ENCODE assay signal across 30 cellular contexts in genomic region chr5:151925396-151925750, GRCh38. TPM values are rescaled to one million over a fixed set of nuclear protein-coding genes. Genes with fewer than 3 reads are reported as not detected.
DNase-seq lines count a peak whose midpoint lies in the region; ATAC-seq, FAIRE-seq and TF ChIP-seq lines count a peak whose summit lies in the region.
"Had no signal": no experiment of that assay in that cellular context is flagged by ENCODE, and none has a peak within 500 bp of the region (broad histone marks: within the 10 kb centered on the region; RNA-seq: fewer than 3 reads in every experiment).

No MANE protein-coding gene starts in this region.

- no peak for TF ChIP-seq RAD21 in SK-N-SH (IDR thresholded peaks at IDR 0.05; ENCODE audit: low read length)

- TF ChIP-seq CTCF in SK-N-SH (IDR thresholded peaks at IDR 0.05): no peak
- TF ChIP-seq CTCF in thyroid gland (IDR thresholded peaks at IDR 0.05): no peak

- no peaks in the 10 kb centered on the region for H3K79me2 ChIP-seq in SK-N-SH (ENCODE audit: insufficient read depth)

- no peak for TF ChIP-seq EP300 in SK-N-SH (IDR thresholded peaks at IDR 0.05; ENCODE audit: borderline replicate concordance in 1 of 2, low read depth in 1 of 2, low read length in 1 of 2)

- H4K20me1 ChIP-seq in SK-N-SH (ENCODE audit: insufficient read depth): no peaks in the 10 kb centered on the region

- POLR2A ChIA-PET in SK-N-SH (lab: Yijun Ruan, JAX): interaction anchor here (0.7 kb wide), 1 partner anchor 160 kb away, joined by 3 read pairs; no protein-coding TSS in a partner anchor

- H3K4me2 ChIP-seq in SK-N-SH: no peak overlapping the region
- H3K4me2 ChIP-seq: PC-9 had no signal

- no peak overlapping the region for H2AFZ ChIP-seq in SK-N-SH (ENCODE audit: low read depth)
- H2AFZ ChIP-seq: PC-9 had no signal

- DNase-seq in SK-N-SH (peak; percentile 48), cerebellar cortex (ENCODE audit: low spot score) (peak; percentile 71), RCC 7860 (ENCODE audit: low spot score) (no peak), GM19238 (ENCODE audit: insufficient read length, low spot score) (no peak), thyroid gland (no peak)
- DNase-seq: activated gamma-delta T cell treated with Interleukin-2 at 50 U/mL for 16 hours; activated T-cell treated with anti-CD3 and anti-CD28 coated beads, Interleukin-2, amount 50 U/mL, for 24 hours; DMS79; effector CD8-positive, alpha-beta T cell; foreskin keratinocyte; hippocampal formation; Karpas-422; NCI-H1436 treated with DMSO at 0.1 percent for 48 hours; PC-9; SIG-M5; stimulated activated CD8-positive, alpha-beta memory T cell treated with anti-CD3 and anti-CD28 coated beads, Interleukin-4, amount 100 ng/mL, for 48 hours; stomach; transverse colon had no signal

- ATAC-seq in SK-N-SH treated with all-trans-retinoic acid at 6 μM for 48 hours (no peak), GM21447 (IDR thresholded peaks at IDR 0.05; ENCODE audit: unreplicated experiment) (no peak)
- ATAC-seq: body of pancreas had no signal

- H3K27ac ChIP-seq in SK-N-SH (ENCODE audit: low read depth in 2 of 2, low read length in 1 of 2) (no peak overlapping the region), iPS-20b (ENCODE audit: low read length) (no peak overlapping the region), thyroid gland (no peak overlapping the region)
- H3K27ac ChIP-seq: body of pancreas, foreskin keratinocyte, PC-9, stomach, transverse colon had no signal

- TF ChIP-seq POLR2A in thyroid gland (IDR thresholded peaks at IDR 0.05): no peak

- no peaks in the 10 kb centered on the region for H3K9me2 ChIP-seq in SK-N-SH

- no peak for FAIRE-seq in RCC 7860 (lab: Jason Lieb, UNC)
- FAIRE-seq: TTC549 had no signal

- intact Hi-C loops in thyroid gland (cut with DNase I): loop anchor here (10.0 kb wide), 1 partner anchor 219 kb away; no protein-coding TSS in a partner anchor

- H3K36me3 ChIP-seq in SK-N-SH (replicated peaks in 1 of 2; ENCODE audit: control insufficient read depth in 1 of 2, insufficient read depth in 2 of 2, low read length in 1 of 2) (no peaks in the 10 kb centered on the region), iPS-20b (ENCODE audit: insufficient read depth, low read depth, low read length) (no peaks in the 10 kb centered on the region), thyroid gland (no peaks in the 10 kb centered on the region)
- H3K36me3 ChIP-seq: stomach, transverse colon had no signal

- H3K9ac ChIP-seq in SK-N-SH (no peak overlapping the region), iPS-20b (ENCODE audit: low read depth, low read length) (no peak overlapping the region)

- H3K27me3 ChIP-seq in SK-N-SH (ENCODE audit: insufficient read depth): no peaks in the 10 kb centered on the region
- H3K27me3 ChIP-seq in iPS-20b (ENCODE audit: insufficient read depth, low read length): peaks cover 65% of the 10 kb centered on the region
- no peaks in the 10 kb centered on the region for H3K27me3 ChIP-seq in thyroid gland

- H3K4me1 ChIP-seq in SK-N-SH (ENCODE audit: control insufficient read depth in 1 of 2, insufficient read depth in 2 of 2, low read depth in 1 of 2, low read length in 1 of 2) (peaks cover 0 to 3% of the 10 kb centered on the region in 2 experiments; a peak in 1 of 4 replicates), iPS-20b (ENCODE audit: insufficient read depth, low read length) (no peaks in the 10 kb centered on the region), thyroid gland (no peaks in the 10 kb centered on the region)
- H3K4me1 ChIP-seq: body of pancreas, foreskin keratinocyte, stomach, transverse colon had no signal

- 0 out of 2 replicates have a peak, but pooled peaks cover under 1% of the 10 kb centered on the region for H3K9me3 ChIP-seq in SK-N-SH
- H3K9me3 ChIP-seq in iPS-20b (ENCODE audit: insufficient read depth, low read depth, low read length): peaks cover 1% of the 10 kb centered on the region
- no peaks in the 10 kb centered on the region for H3K9me3 ChIP-seq in thyroid gland
- H3K9me3 ChIP-seq: body of pancreas had no signal

- 11% methylated on average over 14 of the region's 14 CpGs for WGBS in SK-N-SH (ENCODE audit: low lambda C conversion rate)
- WGBS in thyroid gland, 2 donors: 14 to 15% methylated on average over 14 of the region's 14 CpGs

- no peaks in the 10 kb centered on the region for H3F3A ChIP-seq in SK-N-SH (replicated peaks; ENCODE audit: insufficient read depth)

- CTCF ChIA-PET in SK-N-SH (lab: Yijun Ruan, JAX): interaction anchor here (0.8 to 3.1 kb wide), 2 partner anchors 12 to 625 kb away, joined by 3 to 22 read pairs; no protein-coding TSS in a partner anchor

- no peak overlapping the region; a peak in 1 of 4 replicates for H3K4me3 ChIP-seq in SK-N-SH (ENCODE audit: low read depth in 2 of 2, low read length in 1 of 2)
- peak overlapping the region; percentile 56; the same call in 1 of the 2 replicates for H3K4me3 ChIP-seq in iPS-20b (ENCODE audit: low read length)
- H3K4me3 ChIP-seq in thyroid gland (replicated peaks in 1 of 3): no peak overlapping the region
- H3K4me3 ChIP-seq: body of pancreas, PC-9, stomach, transverse colon had no signal

TF ChIP-seq in SK-N-SH, 30 proteins besides CTCF, POLR2A, EP300 and RAD21 (continues in another document):
- TF ChIP-seq MXI1 (IDR thresholded peaks at IDR 0.05; ENCODE audit: low read depth, low read length): no peak
- no peak for TF ChIP-seq POLR2AphosphoS5 (IDR thresholded peaks at IDR 0.05; ENCODE audit: low read depth, low read length)
- TF ChIP-seq TCF12 (IDR thresholded peaks at IDR 0.05): no peak
- TF ChIP-seq, protein P1, sequence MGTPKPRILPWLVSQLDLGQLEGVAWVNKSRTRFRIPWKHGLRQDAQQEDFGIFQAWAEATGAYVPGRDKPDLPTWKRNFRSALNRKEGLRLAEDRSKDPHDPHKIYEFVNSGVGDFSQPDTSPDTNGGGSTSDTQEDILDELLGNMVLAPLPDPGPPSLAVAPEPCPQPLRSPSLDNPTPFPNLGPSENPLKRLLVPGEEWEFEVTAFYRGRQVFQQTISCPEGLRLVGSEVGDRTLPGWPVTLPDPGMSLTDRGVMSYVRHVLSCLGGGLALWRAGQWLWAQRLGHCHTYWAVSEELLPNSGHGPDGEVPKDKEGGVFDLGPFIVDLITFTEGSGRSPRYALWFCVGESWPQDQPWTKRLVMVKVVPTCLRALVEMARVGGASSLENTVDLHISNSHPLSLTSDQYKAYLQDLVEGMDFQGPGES (IDR thresholded peaks at IDR 0.05; ENCODE audit: low read depth, low read length): no peak
- TF ChIP-seq, protein P2, sequence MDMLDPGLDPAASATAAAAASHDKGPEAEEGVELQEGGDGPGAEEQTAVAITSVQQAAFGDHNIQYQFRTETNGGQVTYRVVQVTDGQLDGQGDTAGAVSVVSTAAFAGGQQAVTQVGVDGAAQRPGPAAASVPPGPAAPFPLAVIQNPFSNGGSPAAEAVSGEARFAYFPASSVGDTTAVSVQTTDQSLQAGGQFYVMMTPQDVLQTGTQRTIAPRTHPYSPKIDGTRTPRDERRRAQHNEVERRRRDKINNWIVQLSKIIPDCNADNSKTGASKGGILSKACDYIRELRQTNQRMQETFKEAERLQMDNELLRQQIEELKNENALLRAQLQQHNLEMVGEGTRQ (IDR thresholded peaks at IDR 0.05; ENCODE audit: borderline replicate concordance, low read depth, low read length): no peak
- no peak for TF ChIP-seq SMC3 (IDR thresholded peaks at IDR 0.05; ENCODE audit: low read depth, low read length)
- no peak for TF ChIP-seq JUND (IDR thresholded peaks at IDR 0.05)
- TF ChIP-seq CHD2 (IDR thresholded peaks at IDR 0.05; ENCODE audit: low read length, partially characterized antibody): no peak
- no peak for TF ChIP-seq MAX (IDR thresholded peaks at IDR 0.05; ENCODE audit: low read depth)
- TF ChIP-seq YY1 (IDR thresholded peaks at IDR 0.05; ENCODE audit: low read depth): no peak
- no peak for TF ChIP-seq ELF1 (IDR thresholded peaks at IDR 0.05)

TF ChIP-seq in SK-N-SH treated with all-trans-retinoic acid at 6 μM for 48 hours, 23 proteins besides CTCF, POLR2A, EP300 and RAD21:
- TF ChIP-seq BACH2 (CRISPR knock-in tag; IDR thresholded peaks at IDR 0.05; ENCODE audit: borderline replicate concordance) (no peak), SNAI2 (CRISPR knock-in tag; IDR thresholded peaks at IDR 0.05) (no peak), PATZ1 (CRISPR knock-in tag; IDR thresholded peaks at IDR 0.05; ENCODE audit: borderline replicate concordance) (no peak)

RNA-seq across cellular contexts. Expression of gene GLRA1, which starts 0.7 kb away (rescaled TPM):
- polyA plus RNA-seq in SK-N-SH (2012; rRNA removed): not detected in 2 replicates
- not detected in 2 replicates for polyA plus RNA-seq in SK-N-SH (2012; cell fraction: cytosol; rRNA removed)
- not detected in 2 replicates for polyA plus RNA-seq in SK-N-SH (2012; cell fraction: nucleus; rRNA removed)
- total RNA-seq in thyroid gland: not detected
- total RNA-seq: A172; body of pancreas; foreskin keratinocyte; H4; HT1080; lung microvascular endothelial cell; PC-9; progenitor cell of endocrine pancreas; stomach; T-helper 1 cell treated with Interleukin-12 subunit alpha and Interleukin-12 subunit beta and Interleukin-4 antibody, amounts not matched to agents 30 ng/mL and 1 ng/mL, for 36 hours; transverse colon had no signal
- polyA plus RNA-seq: esophagus, foreskin keratinocyte, stomach had no signal

Comparison
In these comparisons a context has a peak if more than half of its experiments do, and no peak if none do; other contexts are left out.
1. DNase-seq: peak in SK-N-SH (single experiment) and cerebellar cortex (single experiment); none in RCC 7860 (single experiment), GM19238 (single experiment) and thyroid gland (0 of 2).